1 cellular context compared by ENCODE assay signal in the genomic region with DNA sequence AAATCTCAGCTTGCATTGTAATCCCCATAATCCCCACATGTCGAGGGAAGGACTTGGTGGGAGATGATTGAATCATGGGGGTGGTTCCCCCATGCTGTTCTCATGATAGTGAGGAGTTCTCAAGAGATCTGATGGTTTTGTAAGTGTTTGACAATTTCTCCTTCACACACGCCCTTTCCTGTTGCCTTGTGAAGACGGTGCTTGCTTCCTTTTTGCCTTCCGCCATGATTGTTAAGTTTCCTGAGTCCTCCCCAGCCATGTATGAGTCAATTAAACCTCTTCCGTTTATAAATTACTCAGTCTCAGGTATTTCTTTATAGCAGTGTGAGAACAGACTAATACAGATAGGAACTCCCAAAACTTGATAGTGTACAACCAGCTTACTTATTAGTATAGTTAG.
TF ChIP-seq lines count a peak whose summit lies in the region.

No MANE protein-coding gene starts in this region.

TF ChIP-seq in HEK293, 187 proteins besides CTCF, POLR2A, EP300 and RAD21:
- TF ChIP-seq, protein P1, sequence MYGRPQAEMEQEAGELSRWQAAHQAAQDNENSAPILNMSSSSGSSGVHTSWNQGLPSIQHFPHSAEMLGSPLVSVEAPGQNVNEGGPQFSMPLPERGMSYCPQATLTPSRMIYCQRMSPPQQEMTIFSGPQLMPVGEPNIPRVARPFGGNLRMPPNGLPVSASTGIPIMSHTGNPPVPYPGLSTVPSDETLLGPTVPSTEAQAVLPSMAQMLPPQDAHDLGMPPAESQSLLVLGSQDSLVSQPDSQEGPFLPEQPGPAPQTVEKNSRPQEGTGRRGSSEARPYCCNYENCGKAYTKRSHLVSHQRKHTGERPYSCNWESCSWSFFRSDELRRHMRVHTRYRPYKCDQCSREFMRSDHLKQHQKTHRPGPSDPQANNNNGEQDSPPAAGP (tag by site-specific recombination; IDR thresholded peaks at IDR 0.05): no peak
- TF ChIP-seq IKZF3 (tag by site-specific recombination; IDR thresholded peaks at IDR 0.05): no peak
- no peak for TF ChIP-seq ZNF335 (tag by site-specific recombination; conservative IDR thresholded peaks at IDR 0.05)
- no peak for TF ChIP-seq KLF7 (tag by site-specific recombination; IDR thresholded peaks at IDR 0.05; ENCODE audit: borderline replicate concordance)
- TF ChIP-seq, protein P2, sequence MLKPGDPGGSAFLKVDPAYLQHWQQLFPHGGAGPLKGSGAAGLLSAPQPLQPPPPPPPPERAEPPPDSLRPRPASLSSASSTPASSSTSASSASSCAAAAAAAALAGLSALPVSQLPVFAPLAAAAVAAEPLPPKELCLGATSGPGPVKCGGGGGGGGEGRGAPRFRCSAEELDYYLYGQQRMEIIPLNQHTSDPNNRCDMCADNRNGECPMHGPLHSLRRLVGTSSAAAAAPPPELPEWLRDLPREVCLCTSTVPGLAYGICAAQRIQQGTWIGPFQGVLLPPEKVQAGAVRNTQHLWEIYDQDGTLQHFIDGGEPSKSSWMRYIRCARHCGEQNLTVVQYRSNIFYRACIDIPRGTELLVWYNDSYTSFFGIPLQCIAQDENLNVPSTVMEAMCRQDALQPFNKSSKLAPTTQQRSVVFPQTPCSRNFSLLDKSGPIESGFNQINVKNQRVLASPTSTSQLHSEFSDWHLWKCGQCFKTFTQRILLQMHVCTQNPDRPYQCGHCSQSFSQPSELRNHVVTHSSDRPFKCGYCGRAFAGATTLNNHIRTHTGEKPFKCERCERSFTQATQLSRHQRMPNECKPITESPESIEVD (tag by site-specific recombination; IDR thresholded peaks at IDR 0.05): no peak
- TF ChIP-seq ZNF560 (tag by site-specific recombination; IDR thresholded peaks at IDR 0.05; ENCODE audit: borderline replicate concordance): no peak
- TF ChIP-seq SP7 (tag by site-specific recombination; IDR thresholded peaks at IDR 0.05): no peak
- peak; percentile 80 for TF ChIP-seq MZF1 (tag by site-specific recombination; IDR thresholded peaks at IDR 0.05; ENCODE audit: borderline replicate concordance)
